Comparison of ENCODE assay signal across 33 cellular contexts in the genomic region with DNA sequence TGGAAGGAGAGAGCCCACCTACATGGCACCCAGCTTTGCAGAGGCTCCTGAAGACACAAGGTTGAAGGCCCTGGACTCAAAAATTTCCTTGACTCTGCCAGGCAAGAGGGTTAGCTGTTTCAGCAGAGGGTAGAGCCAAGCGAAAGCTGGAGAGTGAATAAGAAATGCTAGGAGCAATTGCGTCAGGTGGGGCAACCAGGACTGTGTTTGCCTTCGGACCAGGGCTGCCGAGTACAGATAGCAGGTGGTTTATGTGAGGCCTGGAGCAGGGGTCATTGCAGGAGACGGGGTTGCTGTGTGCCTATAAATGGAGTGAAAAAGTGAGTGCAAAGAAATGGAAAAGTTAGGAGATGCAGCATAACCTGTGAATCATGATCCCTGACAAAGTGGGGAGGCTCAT.
"Had no signal": no experiment of that assay in that cellular context is flagged by ENCODE, and none has a peak within 500 bp of the region (broad histone marks: within the 10 kb centered on the region; RNA-seq: fewer than 3 reads in every experiment).

No MANE protein-coding gene starts in this region.

- H3K36me3 ChIP-seq: brain microvascular endothelial cell, esophagus squamous epithelium, gastroesophageal sphincter, WERI-Rb-1 had no signal

- FAIRE-seq: astrocyte, colon, endometrium, endothelial cell of umbilical vein had no signal

- H3K27ac ChIP-seq: brain microvascular endothelial cell, epithelial cell of prostate, esophagus squamous epithelium, gastroesophageal sphincter, WERI-Rb-1 had no signal

- H3K9me3 ChIP-seq: esophagus squamous epithelium, gastroesophageal sphincter had no signal

- ATAC-seq: activated CD4-positive, CD25-positive, alpha-beta regulatory T cell treated with anti-CD3 and anti-CD28 coated beads, Interleukin-2, amount 50 U/mL, for 24 hours; activated CD8-positive, alpha-beta memory T cell treated with anti-CD3 and anti-CD28 coated beads, Interleukin-2, amount 10 ng/mL, durations not matched to agents 7 days and 5 days; activated CD8-positive, alpha-beta T cell treated with anti-CD3 and anti-CD28 coated beads for 36 hours; activated T-cell treated with anti-CD3 and anti-CD28 coated beads, Interleukin-2, amount 50 U/mL, for 72 hours; effector memory CD8-positive, alpha-beta T cell; gastroesophageal sphincter; T-helper 17 cell had no signal

- H3K4me3 ChIP-seq: esophagus squamous epithelium, gastroesophageal sphincter had no signal

- H3K4me1 ChIP-seq: esophagus squamous epithelium, gastroesophageal sphincter had no signal

- H3K27me3 ChIP-seq: brain microvascular endothelial cell, gastroesophageal sphincter had no signal

- DNase-seq: activated B cell treated with CpG ODN at 0.5 μM for 24 hours; activated CD4-positive, alpha-beta T cell treated with anti-CD3 and anti-CD28 coated beads for 48 hours; activated CD4-positive, alpha-beta T cell treated with anti-CD3 and anti-CD28 coated beads, Interleukin-2, amount 50 U/mL, for 1 hour; activated CD4-positive, alpha-beta T cell treated with anti-CD3 and anti-CD28 coated beads, Interleukin-2, amount 50 U/mL, for 48 hours; activated CD8-positive, alpha-beta memory T cell treated with anti-CD3 and anti-CD28 coated beads, Interleukin-2, amount 10 ng/mL, durations not matched to agents 7 days and 5 days; activated CD8-positive, alpha-beta memory T cell treated with anti-CD3 and anti-CD28 coated beads, Interleukin-2, amount 50 U/mL, for 4 hours; activated CD8-positive, alpha-beta T cell treated with anti-CD3 and anti-CD28 coated beads for 36 hours; activated gamma-delta T cell; activated naive CD4-positive, alpha-beta T cell; activated naive CD4-positive, alpha-beta T cell treated with anti-CD3 and anti-CD28 coated beads, Interleukin-2, amount 50 U/mL, for 16 hours; activated T-cell treated with anti-CD3 and anti-CD28 coated beads, Interleukin-2, amount 50 U/mL, for 24 hours; activated T-cell treated with anti-CD3 and anti-CD28 coated beads, Interleukin-2, amount 50 U/mL, for 72 hours; amniotic stem cell; anterior cingulate cortex; brain microvascular endothelial cell; caudate nucleus; cortex of kidney; dermis blood vessel endothelial cell; effector CD4-positive, alpha-beta T cell; effector memory CD8-positive, alpha-beta T cell; esophagus squamous epithelium; foreskin melanocyte; T-helper 1 cell; T-helper 17 cell; T1000; WERI-Rb-1 had no signal
